1 cellular context compared by ENCODE assay signal in the genomic region with DNA sequence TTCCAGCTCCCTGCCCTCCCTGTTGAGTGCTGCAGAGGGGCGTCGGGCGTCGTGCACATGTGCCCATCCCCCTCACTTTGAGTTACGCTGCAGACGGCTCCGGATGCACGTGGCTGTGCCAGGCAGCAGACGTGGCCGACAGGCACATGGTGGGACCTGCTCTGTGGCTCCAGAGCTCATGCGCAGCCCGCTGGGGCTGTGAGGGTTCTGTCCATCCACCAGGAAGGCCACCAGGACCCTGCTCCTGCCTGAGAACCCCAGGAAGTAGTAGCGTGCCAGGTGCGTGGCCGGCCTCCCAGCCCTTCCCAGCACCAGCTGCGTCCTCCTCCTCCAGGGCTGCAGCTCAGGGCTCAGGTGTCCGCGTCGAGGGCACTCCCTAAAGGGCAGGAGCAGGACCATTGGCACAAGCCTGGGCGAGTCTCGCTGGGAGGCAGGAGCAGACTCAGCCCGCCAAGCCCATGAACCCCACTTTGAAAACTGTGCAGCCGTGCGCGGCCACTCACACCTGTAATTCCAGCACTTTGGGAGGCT.
TF ChIP-seq lines count a peak whose summit lies in the region.

No MANE protein-coding gene starts in this region.

TF ChIP-seq in HepG2, 621 proteins besides CTCF, POLR2A, EP300 and RAD21 (continued from another document):
- TF ChIP-seq CREB3 (CRISPR knock-in tag; IDR thresholded peaks at IDR 0.05), result no peak
